ENCODE assay signal across 10 cellular contexts in genomic region chr18:48345596-48345995, GRCh38.
DNase-seq lines count a peak whose midpoint lies in the region; FAIRE-seq and TF ChIP-seq lines count a peak whose summit lies in the region.
"Had no signal": no experiment of that assay in that cellular context is flagged by ENCODE, and none has a peak within 500 bp of the region (broad histone marks: within the 10 kb centered on the region; RNA-seq: fewer than 3 reads in every experiment).

No MANE protein-coding gene starts in this region.

- no peaks in the 10 kb centered on the region for H3F3A ChIP-seq in MM.1S (ENCODE audit: insufficient read depth, low read length)
- no peaks in the 10 kb centered on the region for H3F3A ChIP-seq in neural cell (ENCODE audit: insufficient read depth, low read length, poor library complexity, severe bottlenecking)

- H3K9me3 Mint-ChIP-seq in endothelial cell (ENCODE audit: unreplicated experiment) = no peaks in the 10 kb centered on the region
- H3K9me3 Mint-ChIP-seq: stimulated activated naive CD8-positive, alpha-beta T cell treated with anti-CD3 and anti-CD28 coated beads, Interleukin-15, Interleukin-2, amounts not matched to agents 100 ng/mL and 50 ng/mL, for 24 hours had no signal

- TF ChIP-seq CTCF in MM.1S (IDR thresholded peaks at IDR 0.05; ENCODE audit: low read length) (peak; percentile 17), bronchial epithelial cell (IDR thresholded peaks at IDR 0.05; ENCODE audit: insufficient read depth, low read length, severe bottlenecking) (peak; percentile 71), neural cell (IDR thresholded peaks at IDR 0.05; ENCODE audit: poor library complexity, severe bottlenecking) (no peak), endothelial cell (IDR thresholded peaks at IDR 0.05; ENCODE audit: unreplicated experiment) (no peak)

- no peaks in the 10 kb centered on the region for H3K27me3 ChIP-seq in MM.1S (replicated peaks; ENCODE audit: insufficient read depth, low read length)
- H3K27me3 ChIP-seq in bronchial epithelial cell (ENCODE audit: control insufficient read depth, insufficient read depth, low read length) = no peaks in the 10 kb centered on the region
- no peaks in the 10 kb centered on the region for H3K27me3 ChIP-seq in neural cell (ENCODE audit: insufficient read depth, low read depth, low read length)

- no peaks in the 10 kb centered on the region for H3K36me3 Mint-ChIP-seq in endothelial cell (ENCODE audit: low read depth, unreplicated experiment)
- H3K36me3 Mint-ChIP-seq: activated CD8-positive, alpha-beta memory T cell treated with anti-CD3 and anti-CD28 coated beads, Interleukin-2, amount 10 ng/mL, durations not matched to agents 7 days and 5 days had no signal

- peaks cover 5% of the 10 kb centered on the region for H3K27me3 Mint-ChIP-seq in endothelial cell (ENCODE audit: unreplicated experiment)

- no peak overlapping the region for H3K4me3 Mint-ChIP-seq in endothelial cell (ENCODE audit: unreplicated experiment)
- H3K4me3 Mint-ChIP-seq: activated CD8-positive, alpha-beta memory T cell treated with anti-CD3 and anti-CD28 coated beads, Interleukin-2, amount 10 ng/mL, durations not matched to agents 7 days and 5 days; stimulated activated naive CD8-positive, alpha-beta T cell treated with anti-CD3 and anti-CD28 coated beads, Interleukin-15, Interleukin-2, amounts not matched to agents 100 ng/mL and 50 ng/mL, for 24 hours had no signal

- TF ChIP-seq RAD21 in neural cell (conservative IDR thresholded peaks at IDR 0.05) = no peak

- no peak overlapping the region for H3K4me2 ChIP-seq in MM.1S (ENCODE audit: low read depth, low read length)
- no peak overlapping the region for H3K4me2 ChIP-seq in neural cell (ENCODE audit: low read length)

- H3K4me3 ChIP-seq in MM.1S (ENCODE audit: low read length) (no peak overlapping the region), bronchial epithelial cell (ENCODE audit: low read depth, low read length) (no peak overlapping the region), neural cell (ENCODE audit: low read length) (no peak overlapping the region)

- H3K4me1 ChIP-seq in MM.1S (ENCODE audit: low read length) = no peaks in the 10 kb centered on the region

- H3K9me2 ChIP-seq in MM.1S (replicated peaks; ENCODE audit: insufficient read depth, low read length) = no peaks in the 10 kb centered on the region
- H3K9me2 ChIP-seq in neural cell (ENCODE audit: insufficient read depth, low read length) = no peaks in the 10 kb centered on the region

- H3K36me3 ChIP-seq in MM.1S (replicated peaks; ENCODE audit: insufficient read depth, low read length) (no peaks in the 10 kb centered on the region), bronchial epithelial cell (ENCODE audit: control insufficient read depth, insufficient read depth, low read length) (no peaks in the 10 kb centered on the region), neural cell (ENCODE audit: insufficient read depth, low read length) (no peaks in the 10 kb centered on the region)

- H3K27ac ChIP-seq in MM.1S (ENCODE audit: low read length) (no peak overlapping the region), neural cell (ENCODE audit: low read length) (peak overlapping the region; percentile 50)

- no peak overlapping the region for H3K27ac Mint-ChIP-seq in endothelial cell (ENCODE audit: unreplicated experiment)
- H3K27ac Mint-ChIP-seq: activated CD8-positive, alpha-beta memory T cell treated with anti-CD3 and anti-CD28 coated beads, Interleukin-2, amount 10 ng/mL, durations not matched to agents 7 days and 5 days; stimulated activated naive CD8-positive, alpha-beta T cell treated with anti-CD3 and anti-CD28 coated beads, Interleukin-15, Interleukin-2, amounts not matched to agents 100 ng/mL and 50 ng/mL, for 24 hours had no signal

- FAIRE-seq in bronchial epithelial cell (lab: Jason Lieb, UNC) = no peak

- no peak overlapping the region for H2AFZ ChIP-seq in MM.1S (ENCODE audit: low read length)
- H2AFZ ChIP-seq in neural cell (ENCODE audit: low read depth, low read length) = no peak overlapping the region

- H4K20me1 ChIP-seq in MM.1S (ENCODE audit: insufficient read depth, low read length) (no peaks in the 10 kb centered on the region), neural cell (ENCODE audit: insufficient read depth) (no peaks in the 10 kb centered on the region)

- peaks cover 4% of the 10 kb centered on the region for H3K4me1 Mint-ChIP-seq in endothelial cell (ENCODE audit: unreplicated experiment)

- no peaks in the 10 kb centered on the region for H3K79me2 ChIP-seq in MM.1S (ENCODE audit: low read length)
- H3K79me2 ChIP-seq in neural cell (replicated peaks; ENCODE audit: insufficient read depth, low read length) = no peaks in the 10 kb centered on the region

- DNase-seq in Daoy (ENCODE audit: low read depth) = peak; percentile 13
- no peak for DNase-seq in MM.1S
- DNase-seq in bronchial epithelial cell (ENCODE audit: low read depth) = peak; percentile 33
- no peak for DNase-seq in activated effector memory CD4-positive, alpha-beta T cell treated with anti-CD3 and anti-CD28 coated beads, Interleukin-2, amount 50 U/mL, for 16 hours
- no peak for DNase-seq in endothelial cell (ENCODE audit: low spot score)
- no peak for DNase-seq in activated naive CD4-positive, alpha-beta T cell (lab: John Stamatoyannopoulos, UW)
- no peak for DNase-seq in NCI-H187 (lab: John Stamatoyannopoulos, UW)
- DNase-seq: activated CD8-positive, alpha-beta memory T cell treated with anti-CD3 and anti-CD28 coated beads, Interleukin-2, amount 10 ng/mL, durations not matched to agents 7 days and 5 days had no signal

- TF ChIP-seq EP300 in neural cell (conservative IDR thresholded peaks at IDR 0.05; ENCODE audit: poor library complexity, severe bottlenecking) = no peak

- H3K9me3 ChIP-seq in MM.1S (replicated peaks; ENCODE audit: insufficient read depth, low read length) = no peaks in the 10 kb centered on the region
- no peaks in the 10 kb centered on the region for H3K9me3 ChIP-seq in neural cell (ENCODE audit: low read length)

- H3K9ac ChIP-seq in MM.1S (ENCODE audit: low read length) (no peak overlapping the region), neural cell (ENCODE audit: low read length) (peak overlapping the region; percentile 2)

TF ChIP-seq in neural cell, 6 proteins besides CTCF, POLR2A, EP300 and RAD21:
- TF ChIP-seq REST (IDR thresholded peaks at IDR 0.05; ENCODE audit: borderline replicate concordance) (no peak), SMC3 (conservative IDR thresholded peaks at IDR 0.05; ENCODE audit: poor library complexity) (peak; percentile 42)

Comparison
In these comparisons a context has a peak if more than half of its experiments do, and no peak if none do; other contexts are left out.
1. DNase-seq: peak in Daoy (single experiment) and bronchial epithelial cell (single experiment); none in MM.1S (single experiment), activated effector memory CD4-positive, alpha-beta T cell treated with anti-CD3 and anti-CD28 coated beads, Interleukin-2, amount 50 U/mL, for 16 hours (single experiment), endothelial cell (single experiment), activated naive CD4-positive, alpha-beta T cell (0 of 4) and NCI-H187 (0 of 2).
2. CTCF ChIP-seq: peak in MM.1S (single experiment) and bronchial epithelial cell (single experiment); none in neural cell (single experiment) and endothelial cell (single experiment).